1 cellular context compared by ENCODE assay signal in the genomic region with DNA sequence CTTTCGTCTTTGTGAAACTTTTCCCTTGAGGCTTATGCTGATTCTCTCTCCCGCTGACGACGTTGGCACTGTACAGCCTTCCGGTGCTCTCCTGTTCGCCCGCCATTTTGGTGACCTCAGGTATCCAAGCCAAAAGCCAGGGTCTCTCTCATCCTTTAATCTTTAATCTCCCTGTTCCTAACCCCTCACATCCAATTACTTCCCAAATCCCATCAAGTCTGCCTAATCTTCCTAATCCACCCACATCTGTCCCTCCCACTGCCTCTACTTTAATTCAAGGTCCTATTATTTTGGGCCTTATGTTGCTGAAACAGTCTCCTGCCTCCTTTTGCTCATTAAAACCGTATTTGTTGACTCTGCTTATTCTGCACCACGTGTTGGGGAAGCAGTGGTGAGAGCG.
TF ChIP-seq lines count a peak whose summit lies in the region.

No MANE protein-coding gene starts in this region.

TF ChIP-seq in GM23338, 12 proteins besides CTCF, POLR2A, EP300 and RAD21 (continued from another document):
- TF ChIP-seq REST (IDR thresholded peaks at IDR 0.05; ENCODE audit: unreplicated experiment) (no peak), STAT1 (IDR thresholded peaks at IDR 0.05; ENCODE audit: unreplicated experiment) (no peak)
